Comparison of ENCODE assay signal across 17 cellular contexts in the genomic region with DNA sequence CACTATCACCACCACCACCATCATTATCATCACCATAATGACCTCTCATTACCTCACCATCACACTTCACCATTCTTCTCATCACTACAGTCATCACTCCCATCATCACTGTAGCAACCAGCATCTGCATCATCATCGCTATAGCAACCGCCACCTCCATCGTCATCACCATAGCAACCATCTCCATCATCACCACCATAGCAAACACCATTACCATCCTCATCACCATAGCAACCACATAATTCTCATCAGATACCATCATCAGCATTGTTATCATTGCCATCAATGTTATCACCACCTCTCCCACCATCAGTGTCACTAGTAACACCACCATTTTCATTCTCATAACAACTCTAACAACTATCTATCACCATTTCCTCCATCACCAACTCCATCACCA.
"Had no signal": no experiment of that assay in that cellular context is flagged by ENCODE, and none has a peak within 500 bp of the region (broad histone marks: within the 10 kb centered on the region; RNA-seq: fewer than 3 reads in every experiment).

No MANE protein-coding gene starts in this region.

- H3K27ac Mint-ChIP-seq: activated CD4-positive, alpha-beta memory T cell treated with anti-CD3 and anti-CD28 coated beads for 36 hours; activated naive CD4-positive, alpha-beta T cell treated with anti-CD3 and anti-CD28 coated beads, Interleukin-2, amount 10 ng/mL, durations not matched to agents 7 days and 5 days; activated T-helper 1 cell treated with anti-CD3 and anti-CD28 coated beads, Interleukin-12 subunit alpha, Interleukin-12 subunit beta, Interleukin-2, Interleukin-4 antibody, amounts not matched to agents 30 ng/mL and 10 ng/mL and 1 ng/mL, durations not matched to agents 14 hours and 24 hours and 36 hours; neural progenitor cell; T-helper 2 cell treated with Interferon-gamma antibody and Interleukin-4, amounts not matched to agents 5 μg/mL and 100 μg/mL, for 36 hours had no signal

- H3K36me3 ChIP-seq: gastroesophageal sphincter, left ventricle myocardium inferior, neural progenitor cell, ovary, thyroid gland, uterus had no signal

- H3K4me3 Mint-ChIP-seq: activated CD4-positive, alpha-beta memory T cell treated with anti-CD3 and anti-CD28 coated beads for 36 hours; activated naive CD4-positive, alpha-beta T cell treated with anti-CD3 and anti-CD28 coated beads, Interleukin-2, amount 10 ng/mL, durations not matched to agents 7 days and 5 days; activated T-helper 1 cell treated with anti-CD3 and anti-CD28 coated beads, Interleukin-12 subunit alpha, Interleukin-12 subunit beta, Interleukin-2, Interleukin-4 antibody, amounts not matched to agents 30 ng/mL and 10 ng/mL and 1 ng/mL, durations not matched to agents 14 hours and 24 hours and 36 hours; neural progenitor cell; T-helper 2 cell treated with Interferon-gamma antibody and Interleukin-4, amounts not matched to agents 5 μg/mL and 100 μg/mL, for 36 hours had no signal

- H3K27ac ChIP-seq: epithelial cell of prostate, gastroesophageal sphincter, left ventricle myocardium inferior, neural progenitor cell, ovary, thyroid gland, uterus had no signal

- H3K36me3 Mint-ChIP-seq: activated CD4-positive, alpha-beta memory T cell treated with anti-CD3 and anti-CD28 coated beads for 36 hours; activated naive CD4-positive, alpha-beta T cell treated with anti-CD3 and anti-CD28 coated beads, Interleukin-2, amount 10 ng/mL, durations not matched to agents 7 days and 5 days; neural progenitor cell had no signal

- H3K27me3 Mint-ChIP-seq: activated CD4-positive, alpha-beta memory T cell treated with anti-CD3 and anti-CD28 coated beads for 36 hours had no signal

- H3K27me3 ChIP-seq: gastroesophageal sphincter, ovary, thyroid gland, uterus had no signal

- H3K9me3 Mint-ChIP-seq: activated CD4-positive, alpha-beta memory T cell treated with anti-CD3 and anti-CD28 coated beads for 36 hours; activated naive CD4-positive, alpha-beta T cell treated with anti-CD3 and anti-CD28 coated beads, Interleukin-2, amount 10 ng/mL, durations not matched to agents 7 days and 5 days; activated T-helper 1 cell treated with anti-CD3 and anti-CD28 coated beads, Interleukin-12 subunit alpha, Interleukin-12 subunit beta, Interleukin-2, Interleukin-4 antibody, amounts not matched to agents 30 ng/mL and 10 ng/mL and 1 ng/mL, durations not matched to agents 14 hours and 24 hours and 36 hours; T-helper 2 cell treated with Interferon-gamma antibody and Interleukin-4, amounts not matched to agents 5 μg/mL and 100 μg/mL, for 36 hours had no signal

- ATAC-seq: gastroesophageal sphincter had no signal

- H3K4me1 ChIP-seq: uterus had no signal

- H3K4me1 Mint-ChIP-seq: activated naive CD4-positive, alpha-beta T cell treated with anti-CD3 and anti-CD28 coated beads, Interleukin-2, amount 10 ng/mL, durations not matched to agents 7 days and 5 days had no signal

- DNase-seq: activated CD4-positive, alpha-beta memory T cell treated with anti-CD3 and anti-CD28 coated beads for 36 hours; activated CD4-positive, alpha-beta T cell treated with anti-CD3 and anti-CD28 coated beads for 1 hour; activated naive CD4-positive, alpha-beta T cell treated with anti-CD3 and anti-CD28 coated beads, Interleukin-2, amount 10 ng/mL, durations not matched to agents 7 days and 5 days; central memory CD4-positive, alpha-beta T cell; cortex of kidney; effector CD8-positive, alpha-beta T cell; kidney; left ventricle myocardium inferior; ovary; stimulated activated CD4-positive, alpha-beta T cell treated with anti-CD3 and anti-CD28 coated beads, Interleukin-4, amount 100 ng/mL, for 24 hours; thyroid gland; uterus had no signal

- FAIRE-seq: kidney had no signal

- H3K9me3 ChIP-seq: ovary, thyroid gland, uterus had no signal

- H3K4me3 ChIP-seq: gastroesophageal sphincter, left ventricle myocardium inferior, neural progenitor cell, ovary, thyroid gland, uterus had no signal
